Comparison of ENCODE assay signal across 8 cellular contexts in genomic region chr11:110435780-110436717, GRCh38. TPM values are rescaled to one million over a fixed set of nuclear protein-coding genes. Genes with fewer than 3 reads are reported as not detected.
DNase-seq lines count a peak whose midpoint lies in the region; ATAC-seq and TF ChIP-seq lines count a peak whose summit lies in the region.

No MANE protein-coding gene starts in this region.

- intact Hi-C loops in left ventricle myocardium superior (cut with micrococcal nuclease): no loop called here

- H2AFZ ChIP-seq in KMS-11 (ENCODE audit: low read depth): no peak overlapping the region

- H3K4me1 ChIP-seq in KMS-11 (ENCODE audit: low read depth, poor library complexity, severe bottlenecking): peaks cover 26% of the 10 kb centered on the region

- no peak overlapping the region for H3K4me3 ChIP-seq in KMS-11 (IDR thresholded peaks at IDR 0.05; ENCODE audit: insufficient read depth, low read depth, low read length)

- peak; percentile 37 for DNase-seq in GM03348 (ENCODE audit: low spot score)
- no peak for DNase-seq in left ventricle myocardium superior
- no peak for DNase-seq in HPDE6-E6E7 (ENCODE audit: extremely low spot score)
- DNase-seq in inferior parietal cortex (ENCODE audit: extremely low spot score): no peak

- H3K27me3 ChIP-seq in KMS-11 (ENCODE audit: insufficient read depth, low read depth): no peaks in the 10 kb centered on the region

- ATAC-seq in GM21447 (IDR thresholded peaks at IDR 0.05; ENCODE audit: unreplicated experiment): peak; percentile 46
- peak; percentile 57 for ATAC-seq in left ventricle myocardium superior
- no peak for ATAC-seq in HG03280 (IDR thresholded peaks at IDR 0.05; ENCODE audit: unreplicated experiment)
- ATAC-seq in GM21717 (IDR thresholded peaks at IDR 0.05; ENCODE audit: unreplicated experiment): no peak

- TF ChIP-seq CTCF in KMS-11 (conservative IDR thresholded peaks at IDR 0.05; ENCODE audit: low read depth, low read length): no peak

- no peaks in the 10 kb centered on the region for H3K36me3 ChIP-seq in KMS-11 (ENCODE audit: insufficient read depth)

- H3K79me2 ChIP-seq in KMS-11 (ENCODE audit: insufficient read depth, low read depth): peaks cover 19% of the 10 kb centered on the region

- H3K4me2 ChIP-seq in KMS-11: peak overlapping the region; percentile 13; the same call in 1 of the 2 replicates

- H4K20me1 ChIP-seq in KMS-11 (ENCODE audit: insufficient read depth): no peaks in the 10 kb centered on the region

- no peak overlapping the region for H3K27ac ChIP-seq in KMS-11

- no peak overlapping the region for H3K9ac ChIP-seq in KMS-11

RNA-seq across cellular contexts. Expression of gene FDX1, which starts 6.3 kb away (rescaled TPM):
- total RNA-seq in left ventricle myocardium superior: 23.2 TPM

Comparison
In these comparisons a context has a peak if more than half of its experiments do, and no peak if none do; other contexts are left out.
1. ATAC-seq: peak in GM21447 (single experiment) and left ventricle myocardium superior (single experiment); none in HG03280 (single experiment) and GM21717 (single experiment).